Comparison of ENCODE assay signal across 8 cellular contexts in the genomic region with DNA sequence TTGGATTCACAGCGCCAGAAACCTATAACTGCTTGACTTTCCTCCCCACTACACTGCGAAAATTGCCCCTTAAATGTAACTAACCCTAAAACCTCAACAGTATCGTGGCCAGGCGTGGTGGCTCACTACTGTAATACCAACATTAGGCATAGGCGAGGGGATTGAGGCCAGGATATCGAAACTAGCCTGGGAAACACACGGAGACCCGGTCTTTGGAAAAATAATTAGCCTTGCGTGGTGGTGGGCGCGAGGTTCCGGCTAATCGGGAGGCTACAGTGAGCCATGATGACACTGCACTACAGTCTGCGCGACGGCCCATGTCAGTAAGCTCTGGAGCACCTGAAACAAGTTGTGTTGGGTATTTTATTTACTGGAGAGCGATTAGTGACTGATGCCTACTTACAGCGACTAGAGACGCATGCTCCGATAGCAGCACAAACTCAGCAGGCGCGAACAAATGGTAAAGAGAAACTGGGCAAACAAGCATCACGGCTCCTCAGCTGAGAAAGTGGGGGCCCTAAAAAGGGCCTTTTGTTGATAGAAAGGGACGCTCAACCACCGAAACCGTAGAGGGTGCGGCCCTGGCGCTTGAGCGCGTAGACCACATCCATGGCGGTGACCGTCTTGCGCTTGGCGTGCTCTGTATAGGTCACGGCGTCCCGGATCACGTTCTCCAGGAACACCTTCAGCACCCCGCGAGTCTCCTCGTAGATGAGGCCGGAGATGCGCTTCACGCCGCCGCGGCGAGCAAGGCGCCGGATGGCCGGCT.
DNase-seq lines count a peak whose midpoint lies in the region; ATAC-seq and TF ChIP-seq lines count a peak whose summit lies in the region.
"Not testable (repeated sequence)": the region's sequence is repeated elsewhere in the genome, so short reads cannot be mapped to it uniquely, and the experiment has no call there.

No MANE protein-coding gene starts in this region.

- peak overlapping the region; percentile 94 for H3K27ac ChIP-seq in HCT116 (ENCODE audit: low read depth, low read length)
- H3K27ac ChIP-seq in neural cell (ENCODE audit: low read length) = peak overlapping the region; percentile 85
- H3K27ac ChIP-seq in vagina = peak overlapping the region; percentile 47

- not testable (repeated sequence) for H4K20me1 ChIP-seq in HCT116 (ENCODE audit: insufficient read depth); neural cell (ENCODE audit: insufficient read depth)

- not testable (repeated sequence) for H3K79me2 ChIP-seq in HCT116 (ENCODE audit: insufficient read depth, low read length)
- peaks cover 44% of the 10 kb centered on the region for H3K79me2 ChIP-seq in neural cell (replicated peaks; ENCODE audit: insufficient read depth, low read length)

- CTCF ChIA-PET in HCT116 (lab: Charles Lee) = not testable (repeated sequence)

- H3K9ac ChIP-seq in HCT116 (ENCODE audit: low read length) (peak overlapping the region; percentile 87), neural cell (ENCODE audit: low read length) (peak overlapping the region; percentile 71)

- H3K4me2 ChIP-seq in HCT116 (ENCODE audit: low read length) = peak overlapping the region; percentile 69
- H3K4me2 ChIP-seq in neural cell (ENCODE audit: low read length) = peak overlapping the region; percentile 93

- H3K4me3 ChIP-seq in HCT116 (replicated peaks in 1 of 2; ENCODE audit: low read depth in 1 of 2, low read length in 2 of 2) (peak overlapping the region; percentile 54 to 70), neural cell (ENCODE audit: low read length) (peak overlapping the region; percentile 83), vagina (peak overlapping the region; percentile 23 to 36)
- peak overlapping the region; percentile 59 for H3K4me3 ChIP-seq in Jurkat, Clone E6-1 (ENCODE audit: low read length)

- not testable (repeated sequence) for TF ChIP-seq CTCF in HCT116 (IDR thresholded peaks at IDR 0.05 in 2 of 3, conservative IDR thresholded peaks at IDR 0.05 in 1 of 3; ENCODE audit: borderline replicate concordance in 1 of 3, insufficient read depth in 1 of 3, low read depth in 2 of 3, low read length in 2 of 3); neural cell (IDR thresholded peaks at IDR 0.05; ENCODE audit: poor library complexity, severe bottlenecking); vagina (IDR thresholded peaks at IDR 0.05)

- H3K9me3 Mint-ChIP-seq in activated naive CD8-positive, alpha-beta T cell treated with anti-CD3 and anti-CD28 coated beads for 36 hours = not testable (repeated sequence)

- H3K4me1 ChIP-seq in HCT116 (ENCODE audit: control insufficient read depth in 1 of 2, insufficient read depth in 2 of 2, low read length in 2 of 2) = peaks cover 17 to 36% of the 10 kb centered on the region in 2 experiments; a peak in 3 of 4 replicates
- not testable (repeated sequence) for H3K4me1 ChIP-seq in vagina

- BruUV-seq in HCT116 (replicated peaks; lab: Mats Ljungman, UMichigan) = TSS peak; percentile 89

- not testable (repeated sequence) for H3K9me2 ChIP-seq in HCT116 (ENCODE audit: insufficient read depth); neural cell (ENCODE audit: insufficient read depth, low read length)

- not testable (repeated sequence) for H3K36me3 ChIP-seq in HCT116 (ENCODE audit: control insufficient read depth in 1 of 2, insufficient read depth in 2 of 2, low read length in 2 of 2); neural cell (ENCODE audit: insufficient read depth, low read length); vagina

- H2AFZ ChIP-seq in HCT116 (ENCODE audit: low read depth, low read length, poor library complexity, severe bottlenecking) = not testable (repeated sequence)
- H2AFZ ChIP-seq in neural cell (ENCODE audit: low read depth, low read length) = peak overlapping the region; percentile 33

- DNase-seq in HCT116 (ENCODE audit: low read depth, low spot score); Jurkat, Clone E6-1 (ENCODE audit: low read depth, low spot score); vagina (ENCODE audit: extremely low spot score in 2 of 2): not testable (repeated sequence)
- DNase-seq in SK-MEL-5 (ENCODE audit: low read depth, low spot score) (peak; percentile 58), foreskin melanocyte (peak; percentile 51)
- peak; percentile 52 for DNase-seq in activated naive CD8-positive, alpha-beta T cell treated with anti-CD3 and anti-CD28 coated beads for 36 hours

- POLR2A ChIA-PET in HCT116 (lab: Charles Lee) = interaction anchor here (0.7 to 11.9 kb wide), 8 partner anchors 8 to 1236 kb away, joined by 3 to 422 read pairs (median 90); a partner anchor contains a TSS

- ATAC-seq in GM18499 (IDR thresholded peaks at IDR 0.05; ENCODE audit: insufficient read depth, unreplicated experiment) = peak; percentile 38
- peak; percentile 80 for ATAC-seq in HCT116

- intact Hi-C loops in HCT116 (cut with micrococcal nuclease) = not testable (repeated sequence)
- intact Hi-C loops in vagina (cut with DNase I) = loop anchor here (10.0 kb wide), 1 partner anchor 1276 kb away; no protein-coding TSS in a partner anchor

- not testable (repeated sequence) for H3F3A ChIP-seq in neural cell (ENCODE audit: insufficient read depth, low read length, poor library complexity, severe bottlenecking)

- H3K27ac Mint-ChIP-seq in activated naive CD8-positive, alpha-beta T cell treated with anti-CD3 and anti-CD28 coated beads for 36 hours = peak overlapping the region; percentile 97

- H3K36me3 Mint-ChIP-seq in activated naive CD8-positive, alpha-beta T cell treated with anti-CD3 and anti-CD28 coated beads for 36 hours = not testable (repeated sequence)

- H3K4me3 Mint-ChIP-seq in activated naive CD8-positive, alpha-beta T cell treated with anti-CD3 and anti-CD28 coated beads for 36 hours = peak overlapping the region; percentile 88

- not testable (repeated sequence) for H3K27me3 Mint-ChIP-seq in activated naive CD8-positive, alpha-beta T cell treated with anti-CD3 and anti-CD28 coated beads for 36 hours

- H3K9me3 ChIP-seq in HCT116 (ENCODE audit: control insufficient read depth in 1 of 2, insufficient read depth in 1 of 2, low read depth in 1 of 2, low read length in 2 of 2); neural cell (ENCODE audit: low read length); vagina: not testable (repeated sequence)

- H3K27me3 ChIP-seq in HCT116 (ENCODE audit: insufficient read depth, low read length); neural cell (ENCODE audit: insufficient read depth, low read depth, low read length); vagina: not testable (repeated sequence)

- H3K4me1 Mint-ChIP-seq in activated naive CD8-positive, alpha-beta T cell treated with anti-CD3 and anti-CD28 coated beads for 36 hours = peaks cover 35% of the 10 kb centered on the region

- TF ChIP-seq RAD21 in HCT116 (IDR thresholded peaks at IDR 0.05; ENCODE audit: low read depth); neural cell (conservative IDR thresholded peaks at IDR 0.05): not testable (repeated sequence)

- in situ Hi-C loops in SK-MEL-5 (cut with HindIII; ENCODE audit: low pct_unique_long_range_greater_than_20kb, low sequenced_read_pairs) = not testable (repeated sequence)

- RAD21 ChIA-PET in HCT116 (lab: Charles Lee; ENCODE audit: low non-redundant PET in 1 of 2, low total read pairs in 2 of 2, uncharacterized antibody in 2 of 2, unreplicated experiment in 2 of 2) = interaction anchor here in 1 of 2 experiments (1.1 kb wide), 1 partner anchor 65 kb away, joined by 3 read pairs; no protein-coding TSS in a partner anchor

- TF ChIP-seq POLR2A in HCT116 (IDR thresholded peaks at IDR 0.05; ENCODE audit: borderline replicate concordance, extremely low read depth, insufficient read depth, insufficient read length) = peak; percentile 95
- TF ChIP-seq POLR2A in vagina (IDR thresholded peaks at IDR 0.05) = not testable (repeated sequence)

- TF ChIP-seq EP300 in neural cell (conservative IDR thresholded peaks at IDR 0.05; ENCODE audit: poor library complexity, severe bottlenecking) = not testable (repeated sequence)

TF ChIP-seq in HCT116, 20 proteins besides CTCF, POLR2A, EP300 and RAD21:
- TF ChIP-seq ZFX (IDR thresholded peaks at IDR 0.05) (peak; percentile 33; the same call in 1 of the 2 replicates), JUND (IDR thresholded peaks at IDR 0.05) (0 out of 2 replicates have a peak, but pooled peaks have one; percentile 4), POLR2AphosphoS5 (IDR thresholded peaks at IDR 0.05; ENCODE audit: low read depth, low read length) (peak; percentile 69)
- TF ChIP-seq, protein P1, sequence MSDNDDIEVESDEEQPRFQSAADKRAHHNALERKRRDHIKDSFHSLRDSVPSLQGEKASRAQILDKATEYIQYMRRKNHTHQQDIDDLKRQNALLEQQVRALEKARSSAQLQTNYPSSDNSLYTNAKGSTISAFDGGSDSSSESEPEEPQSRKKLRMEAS (IDR thresholded peaks at IDR 0.05) = peak; percentile 35; the same call in 1 of the 2 replicates
TF ChIP-seq in HCT116: peak in this region for 4; not testable (repeated sequence) for 16.

TF ChIP-seq in neural cell, 6 proteins besides CTCF, POLR2A, EP300 and RAD21 (continues in another document):
- peak; percentile 5 for TF ChIP-seq POLR2AphosphoS5 (IDR thresholded peaks at IDR 0.05)
- peak; percentile 64 for TF ChIP-seq MXI1 (conservative IDR thresholded peaks at IDR 0.05; ENCODE audit: poor library complexity, severe bottlenecking)

Comparison
In these comparisons a context has a peak if more than half of its experiments do, and no peak if none do; other contexts are left out.
1. H3K4me3 ChIP-seq: peak in every context shown above with its lines; median percentile 83 in neural cell; 62 in HCT116; 59 in Jurkat, Clone E6-1; 30 in vagina.